In the genomic region with DNA sequence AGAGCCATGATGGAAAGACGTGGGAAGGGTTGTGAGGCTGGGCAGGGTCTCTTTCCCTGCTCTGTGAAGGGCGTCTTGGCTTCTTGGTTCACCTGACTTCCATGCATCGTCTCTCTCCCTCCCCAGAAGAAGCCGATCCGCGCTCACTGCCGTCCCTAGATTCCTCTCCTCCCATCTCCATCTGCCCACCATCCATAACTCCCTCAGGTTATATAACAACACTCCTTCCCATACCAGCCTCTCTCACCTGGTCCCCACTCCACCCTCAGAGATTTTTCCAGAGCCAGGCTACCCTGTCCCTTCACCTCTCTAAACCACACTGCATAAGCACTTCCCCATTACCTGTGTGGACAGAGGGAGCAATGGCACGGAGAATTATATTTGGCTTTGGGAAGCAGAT, we compare ENCODE assay signal across 22 cellular contexts. TPM values are rescaled to one million over a fixed set of nuclear protein-coding genes. Genes with fewer than 3 reads are reported as not detected.
A peak's percentile ranks its signal among the peaks of the same experiment; 100 is the strongest.
DNase-seq lines count a peak whose midpoint lies in the region; ATAC-seq and TF ChIP-seq lines count a peak whose summit lies in the region.
"Had no signal": no experiment of that assay in that cellular context is flagged by ENCODE, and none has a peak within 500 bp of the region (broad histone marks: within the 10 kb centered on the region; RNA-seq: fewer than 3 reads in every experiment).

No MANE protein-coding gene starts in this region.

- no peaks in the 10 kb centered on the region for H3K36me3 ChIP-seq in Caco-2 (ENCODE audit: control insufficient read depth, insufficient read depth, low read length)
- H3K36me3 ChIP-seq in gastroesophageal sphincter: peaks cover 0 to 17% of the 10 kb centered on the region in 2 donors
- H3K36me3 ChIP-seq in sigmoid colon: peaks cover 0 to 17% (median 5%) of the 10 kb centered on the region in 4 donors
- H3K36me3 ChIP-seq: BE2C; BLaER1 treated with 17β-estradiol and CSF1 and Interleukin-3, amounts not matched to agents 10 nM and 100 nM had no signal

- no peak for TF ChIP-seq POLR2A in gastroesophageal sphincter (IDR thresholded peaks at IDR 0.05)
- no peak for TF ChIP-seq POLR2A in sigmoid colon (IDR thresholded peaks at IDR 0.05)

- TF ChIP-seq CTCF in Caco-2 (IDR thresholded peaks at IDR 0.05; ENCODE audit: insufficient read depth in 1 of 2, low read depth in 1 of 2, low read length in 1 of 2, severe bottlenecking in 1 of 2, unreplicated experiment in 1 of 2): no peak
- TF ChIP-seq CTCF in gastroesophageal sphincter (IDR thresholded peaks at IDR 0.05): no peak
- no peak for TF ChIP-seq CTCF in osteocyte (IDR thresholded peaks at IDR 0.05)
- no peak for TF ChIP-seq CTCF in sigmoid colon (IDR thresholded peaks at IDR 0.05)

- H3K27me3 Mint-ChIP-seq in Caco-2 (ENCODE audit: insufficient read depth, unreplicated experiment) (no peaks in the 10 kb centered on the region), osteocyte (ENCODE audit: unreplicated experiment) (peaks cover 24% of the 10 kb centered on the region)

- no peaks in the 10 kb centered on the region for H3K9me3 ChIP-seq in Caco-2
- no peaks in the 10 kb centered on the region for H3K9me3 ChIP-seq in gastroesophageal sphincter
- no peaks in the 10 kb centered on the region for H3K9me3 ChIP-seq in sigmoid colon
- H3K9me3 ChIP-seq: A549; BE2C; BLaER1 treated with 17β-estradiol and CSF1 and Interleukin-3, amounts not matched to agents 10 nM and 100 nM had no signal

- H3K4me1 ChIP-seq in Caco-2: peaks cover 7% of the 10 kb centered on the region; the same call in 1 of the 2 replicates
- H3K4me1 ChIP-seq in gastroesophageal sphincter: peaks cover 0 to 49% (median 0%) of the 10 kb centered on the region in 3 donors
- H3K4me1 ChIP-seq in sigmoid colon: peaks cover 0 to 20% (median 17%) of the 10 kb centered on the region in 4 donors
- H3K4me1 ChIP-seq: A549; BE2C; BLaER1 treated with 17β-estradiol and CSF1 and Interleukin-3, amounts not matched to agents 10 nM and 100 nM had no signal

- H3K36me3 Mint-ChIP-seq in Caco-2 (ENCODE audit: insufficient read depth, unreplicated experiment) (no peaks in the 10 kb centered on the region), osteocyte (ENCODE audit: unreplicated experiment) (no peaks in the 10 kb centered on the region)
- H3K36me3 Mint-ChIP-seq: CD14-positive monocyte; CD8-positive, alpha-beta memory T cell had no signal

- no peak for TF ChIP-seq EP300 in gastroesophageal sphincter (IDR thresholded peaks at IDR 0.05)
- TF ChIP-seq EP300 in sigmoid colon (IDR thresholded peaks at IDR 0.05): no peak

- intact Hi-C loops in Caco-2 (cut with micrococcal nuclease; ENCODE audit: unreplicated experiment): no loop called here
- intact Hi-C loops in sigmoid colon (cut with DNase I): no loop called here

- no peaks in the 10 kb centered on the region for H3K27me3 ChIP-seq in Caco-2 (replicated peaks; ENCODE audit: control insufficient read depth, insufficient read depth, low read length)
- no peaks in the 10 kb centered on the region for H3K27me3 ChIP-seq in gastroesophageal sphincter
- no peaks in the 10 kb centered on the region for H3K27me3 ChIP-seq in sigmoid colon

- CTCF ChIA-PET in Caco-2 (lab: Charles Lee): no interaction called here

- no peak overlapping the region for H3K4me3 Mint-ChIP-seq in Caco-2 (ENCODE audit: unreplicated experiment)
- H3K4me3 Mint-ChIP-seq in osteocyte (ENCODE audit: unreplicated experiment): no peak overlapping the region
- H3K4me3 Mint-ChIP-seq: CD14-positive monocyte; CD4-positive, alpha-beta T cell; CD8-positive, alpha-beta memory T cell; GM23338; H9 had no signal

- ATAC-seq in gastroesophageal sphincter: no peak
- ATAC-seq in GM21786 (IDR thresholded peaks at IDR 0.05; ENCODE audit: unreplicated experiment): no peak
- ATAC-seq: A549, GM23338, HCT116 had no signal

- H3K9me3 Mint-ChIP-seq in Caco-2 (ENCODE audit: unreplicated experiment) (no peaks in the 10 kb centered on the region), osteocyte (ENCODE audit: unreplicated experiment) (no peaks in the 10 kb centered on the region)
- H3K9me3 Mint-ChIP-seq: CD4-positive, alpha-beta T cell had no signal

- POLR2A ChIA-PET in Caco-2 (lab: Charles Lee): no interaction called here

- H3K27ac ChIP-seq in gastroesophageal sphincter (peak overlapping the region in 3 of 4 donors; percentile 59 to 68 (median 62)), sigmoid colon (peak overlapping the region in 1 of 4 donors; percentile 54)
- H3K27ac ChIP-seq: A549; BLaER1 treated with 17β-estradiol and CSF1 and Interleukin-3, amounts not matched to agents 10 nM and 100 nM had no signal

- 93 to 98% methylated on average over 8 of the region's 8 CpGs for WGBS in gastroesophageal sphincter (ENCODE audit: low coverage in 1 of 2), 2 donors
- WGBS in sigmoid colon, 2 donors: 80 to 88% methylated on average over 8 of the region's 8 CpGs

- H3K4me1 Mint-ChIP-seq in Caco-2 (ENCODE audit: low read depth, unreplicated experiment): peaks cover 9% of the 10 kb centered on the region
- H3K4me1 Mint-ChIP-seq in osteocyte (ENCODE audit: unreplicated experiment): no peaks in the 10 kb centered on the region
- H3K4me1 Mint-ChIP-seq: CD14-positive monocyte had no signal

- BruUV-seq in Caco-2 (replicated peaks; lab: Mats Ljungman, UMichigan): no TSS peak

- H3K4me3 ChIP-seq in Caco-2 (ENCODE audit: low read depth, low read length) (no peak overlapping the region), gastroesophageal sphincter (no peak overlapping the region), sigmoid colon (no peak overlapping the region)
- H3K4me3 ChIP-seq: A549; BLaER1 treated with 17β-estradiol and CSF1 and Interleukin-3, amounts not matched to agents 10 nM and 100 nM; GM23338 had no signal

- H3K27ac Mint-ChIP-seq in Caco-2 (ENCODE audit: unreplicated experiment) (peak overlapping the region; percentile 76), osteocyte (ENCODE audit: unreplicated experiment) (no peak overlapping the region)
- H3K27ac Mint-ChIP-seq: CD14-positive monocyte; CD4-positive, alpha-beta T cell; CD8-positive, alpha-beta memory T cell; GM23338; H9 had no signal

- DNase-seq in Caco-2 (no peak), cerebellar cortex (ENCODE audit: low spot score) (peak; percentile 61), osteocyte (ENCODE audit: extremely low spot score, unreplicated experiment) (no peak), sigmoid colon (no peak)
- DNase-seq: 8988T; ACHN; AML-193; BE2C; Calu3; CD4-positive, alpha-beta T cell; CD8-positive, alpha-beta memory T cell; DMS53; DMS79 treated with DMSO at 0.1 percent for 48 hours; H9 had no signal

RNA-seq across cellular contexts. Expression of a gene that starts 6.0 kb away (rescaled TPM):
- total RNA-seq in Caco-2 (2022): 4.0 and 5.1 TPM in 2 replicates
- total RNA-seq in gastroesophageal sphincter: 10 to 100 TPM; 36.2 to 58.7 (median 57.4) TPM
- 2.1 TPM in 2 replicates for total RNA-seq in osteocyte
- total RNA-seq in sigmoid colon: 10 to 100 TPM in 3 of 4 donors, 1 to 10 TPM in 1; 5.9 to 18.3 (median 13.8) TPM
- 1 to 10 TPM in 1 of 3 donors, under 1 TPM in 2; 0.23 to 4.5 (median 0.60) TPM for polyA plus RNA-seq in sigmoid colon
- total RNA-seq: CD8-positive, alpha-beta memory T cell; Daoy had no signal
- polyA plus RNA-seq: A549; CD14-positive monocyte; CD8-positive, alpha-beta memory T cell had no signal
